ENCODE assay signal across 23 cellular contexts in genomic region chr22:33537059-33537458, GRCh38.
"Had no signal": no experiment of that assay in that cellular context is flagged by ENCODE, and none has a peak within 500 bp of the region (broad histone marks: within the 10 kb centered on the region; RNA-seq: fewer than 3 reads in every experiment).

No MANE protein-coding gene starts in this region.

- H3K36me3 ChIP-seq: SJCRH30, WERI-Rb-1 had no signal

- H3K4me1 ChIP-seq: SJCRH30 had no signal

- H3K27ac ChIP-seq: SJCRH30, WERI-Rb-1 had no signal

- H3K4me1 Mint-ChIP-seq: activated CD4-positive, alpha-beta memory T cell treated with anti-CD3 and anti-CD28 coated beads, Interleukin-2, amount 10 ng/mL, durations not matched to agents 7 days and 5 days; activated CD4-positive, alpha-beta T cell treated with anti-CD3 and anti-CD28 coated beads for 36 hours; activated T-helper 17 cell treated with anti-CD3 and anti-CD28 coated beads, Interleukin-2, amount 50 U/mL, for 72 hours had no signal

- DNase-seq: activated CD4-positive, alpha-beta memory T cell treated with anti-CD3 and anti-CD28 coated beads, Interleukin-2, amount 10 ng/mL, durations not matched to agents 7 days and 5 days; activated CD4-positive, alpha-beta T cell treated with anti-CD3 and anti-CD28 coated beads for 36 hours; activated CD4-positive, alpha-beta T cell treated with anti-CD3 and anti-CD28 coated beads, Interleukin-2, amount 50 U/mL, for 1 hour; activated gamma-delta T cell; activated naive CD4-positive, alpha-beta T cell treated with anti-CD3 and anti-CD28 coated beads for 36 hours; activated T-cell treated with anti-CD3 and anti-CD28 coated beads for 4 hours; activated T-cell treated with anti-CD3 and anti-CD28 coated beads, Interleukin-2, amount 50 U/mL, for 48 hours; anterior cingulate cortex; KBM-7; NCI-H1092 treated with DMSO at 0.1 percent for 48 hours; NCI-H1417 treated with DMSO at 0.1 percent for 48 hours; NCI-H1694; NCI-H2029; NCI-H345; NCI-H510A; NCI-H526 treated with DMSO at 0.1 percent for 48 hours; NCI-H82; SJCRH30; T-helper 1 cell; WERI-Rb-1 had no signal

- ATAC-seq: activated CD4-positive, alpha-beta T cell treated with anti-CD3 and anti-CD28 coated beads for 36 hours; activated T-helper 17 cell treated with anti-CD3 and anti-CD28 coated beads, Interleukin-2, amount 50 U/mL, for 72 hours had no signal

- H3K9me3 ChIP-seq: SJCRH30, SK-N-SH had no signal

- H3K27me3 ChIP-seq: SJCRH30 had no signal

- H3K36me3 Mint-ChIP-seq: activated naive CD8-positive, alpha-beta T cell had no signal

- H3K9me3 Mint-ChIP-seq: activated naive CD4-positive, alpha-beta T cell treated with anti-CD3 and anti-CD28 coated beads for 36 hours had no signal

- H3K4me3 Mint-ChIP-seq: activated CD4-positive, alpha-beta memory T cell treated with anti-CD3 and anti-CD28 coated beads, Interleukin-2, amount 10 ng/mL, durations not matched to agents 7 days and 5 days; activated CD4-positive, alpha-beta T cell treated with anti-CD3 and anti-CD28 coated beads for 36 hours; activated naive CD4-positive, alpha-beta T cell treated with anti-CD3 and anti-CD28 coated beads for 36 hours; activated naive CD8-positive, alpha-beta T cell; activated T-helper 17 cell treated with anti-CD3 and anti-CD28 coated beads, Interleukin-2, amount 50 U/mL, for 72 hours had no signal

- H3K27ac Mint-ChIP-seq: activated CD4-positive, alpha-beta memory T cell treated with anti-CD3 and anti-CD28 coated beads, Interleukin-2, amount 10 ng/mL, durations not matched to agents 7 days and 5 days; activated CD4-positive, alpha-beta T cell treated with anti-CD3 and anti-CD28 coated beads for 36 hours; activated naive CD4-positive, alpha-beta T cell treated with anti-CD3 and anti-CD28 coated beads for 36 hours; activated naive CD8-positive, alpha-beta T cell; activated T-helper 17 cell treated with anti-CD3 and anti-CD28 coated beads, Interleukin-2, amount 50 U/mL, for 72 hours had no signal

- H3K27me3 Mint-ChIP-seq: activated CD4-positive, alpha-beta memory T cell treated with anti-CD3 and anti-CD28 coated beads, Interleukin-2, amount 10 ng/mL, durations not matched to agents 7 days and 5 days; activated CD4-positive, alpha-beta T cell treated with anti-CD3 and anti-CD28 coated beads for 36 hours; activated naive CD8-positive, alpha-beta T cell; activated T-helper 17 cell treated with anti-CD3 and anti-CD28 coated beads, Interleukin-2, amount 50 U/mL, for 72 hours had no signal

- H3K4me3 ChIP-seq: SJCRH30 had no signal
